ENCODE assay signal across 14 cellular contexts in the genomic region with DNA sequence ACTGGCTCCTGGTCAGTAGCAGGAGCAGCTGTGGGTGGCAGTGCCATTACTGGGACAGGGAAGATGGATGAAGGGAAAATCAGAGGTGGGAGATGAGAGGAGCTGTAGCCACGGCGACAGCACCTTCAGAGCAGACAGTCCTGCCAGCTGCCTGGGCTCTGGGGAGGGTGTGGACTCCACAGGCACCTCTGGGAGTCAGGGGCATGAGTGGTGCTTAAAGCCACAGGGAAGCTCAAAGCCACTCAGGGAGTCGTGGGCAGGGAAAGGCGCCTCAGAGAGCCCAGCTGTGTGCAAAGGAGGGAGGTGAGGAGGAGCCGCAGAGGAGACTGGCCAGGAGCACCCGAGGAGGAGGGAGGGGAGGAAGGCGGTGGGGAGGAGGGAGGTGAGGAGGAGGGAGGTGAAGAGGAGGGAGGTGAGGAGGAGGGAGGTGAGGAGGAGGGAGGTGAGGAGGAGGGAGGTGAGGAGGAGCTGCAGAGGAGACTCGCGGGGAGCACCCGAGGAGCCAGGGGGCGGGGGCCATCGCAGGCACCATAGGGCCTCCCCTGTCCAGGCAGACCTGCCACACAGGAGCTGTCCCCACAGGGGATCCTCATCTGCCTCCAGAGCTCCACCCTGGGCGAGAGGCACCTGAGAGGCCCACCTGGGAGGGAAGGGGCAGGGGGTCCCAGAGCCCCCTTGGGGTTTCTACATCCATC.
"Had no signal": no experiment of that assay in that cellular context is flagged by ENCODE, and none has a peak within 500 bp of the region (broad histone marks: within the 10 kb centered on the region; RNA-seq: fewer than 3 reads in every experiment).

No MANE protein-coding gene starts in this region.

- H3K9me3 Mint-ChIP-seq: activated CD8-positive, alpha-beta T cell treated with anti-CD3 and anti-CD28 coated beads for 36 hours; activated T-helper 1 cell treated with anti-CD3 and anti-CD28 coated beads, Interleukin-12 subunit alpha, Interleukin-12 subunit beta, Interleukin-2, Interleukin-4 antibody, amounts not matched to agents 30 ng/mL and 10 ng/mL and 1 ng/mL, durations not matched to agents 14 hours and 24 hours and 36 hours had no signal

- FAIRE-seq: pancreas, small intestine had no signal

- H3K79me2 ChIP-seq: hepatocyte had no signal

- H3K36me3 ChIP-seq: pancreas, tibial nerve had no signal

- H3K27ac ChIP-seq: hepatocyte, pancreas, tibial nerve had no signal

- H3K4me2 ChIP-seq: hepatocyte had no signal

- H3K4me3 ChIP-seq: hepatocyte, pancreas, tibial nerve had no signal

- H3K9me3 ChIP-seq: pancreas, tibial nerve had no signal

- H3K4me1 Mint-ChIP-seq: activated CD4-positive, alpha-beta T cell treated with anti-CD3 and anti-CD28 coated beads for 36 hours; neural crest cell; stimulated activated naive B cell treated with anti-CD40 and anti-IgM and Interleukin-4, amounts not matched to agents 10 μg/mL and 1 μg/mL and 100 μg/mL, for 72 hours had no signal

- DNase-seq: activated CD4-positive, alpha-beta T cell treated with anti-CD3 and anti-CD28 coated beads for 36 hours; activated CD8-positive, alpha-beta memory T cell treated with anti-CD3 and anti-CD28 coated beads, Interleukin-2, amount 50 U/mL, for 4 hours; activated CD8-positive, alpha-beta T cell treated with anti-CD3 and anti-CD28 coated beads for 36 hours; activated naive CD4-positive, alpha-beta T cell treated with anti-CD3 and anti-CD28 coated beads, Interleukin-2, amount 50 U/mL, for 16 hours; central memory CD4-positive, alpha-beta T cell; cortex of kidney; effector memory CD4-positive, alpha-beta T cell; small intestine; stimulated activated naive B cell treated with anti-CD40 and anti-IgM and Interleukin-4, amounts not matched to agents 10 μg/mL and 1 μg/mL and 100 μg/mL, for 72 hours had no signal

- H3K4me3 Mint-ChIP-seq: activated CD4-positive, alpha-beta T cell treated with anti-CD3 and anti-CD28 coated beads for 36 hours; activated CD8-positive, alpha-beta T cell treated with anti-CD3 and anti-CD28 coated beads for 36 hours; activated T-helper 1 cell treated with anti-CD3 and anti-CD28 coated beads, Interleukin-12 subunit alpha, Interleukin-12 subunit beta, Interleukin-2, Interleukin-4 antibody, amounts not matched to agents 30 ng/mL and 10 ng/mL and 1 ng/mL, durations not matched to agents 14 hours and 24 hours and 36 hours; neural crest cell; stimulated activated naive B cell treated with anti-CD40 and anti-IgM and Interleukin-4, amounts not matched to agents 10 μg/mL and 1 μg/mL and 100 μg/mL, for 72 hours had no signal

- ATAC-seq: activated CD4-positive, alpha-beta T cell treated with anti-CD3 and anti-CD28 coated beads for 36 hours; activated CD8-positive, alpha-beta T cell treated with anti-CD3 and anti-CD28 coated beads for 36 hours; pancreas; stimulated activated naive B cell treated with anti-CD40 and anti-IgM and Interleukin-4, amounts not matched to agents 10 μg/mL and 1 μg/mL and 100 μg/mL, for 72 hours had no signal

- H3K36me3 Mint-ChIP-seq: stimulated activated naive B cell treated with anti-CD40 and anti-IgM and Interleukin-4, amounts not matched to agents 10 μg/mL and 1 μg/mL and 100 μg/mL, for 72 hours had no signal

- H3K27ac Mint-ChIP-seq: activated CD4-positive, alpha-beta T cell treated with anti-CD3 and anti-CD28 coated beads for 36 hours; activated CD8-positive, alpha-beta T cell treated with anti-CD3 and anti-CD28 coated beads for 36 hours; activated T-helper 1 cell treated with anti-CD3 and anti-CD28 coated beads, Interleukin-12 subunit alpha, Interleukin-12 subunit beta, Interleukin-2, Interleukin-4 antibody, amounts not matched to agents 30 ng/mL and 10 ng/mL and 1 ng/mL, durations not matched to agents 14 hours and 24 hours and 36 hours; stimulated activated naive B cell treated with anti-CD40 and anti-IgM and Interleukin-4, amounts not matched to agents 10 μg/mL and 1 μg/mL and 100 μg/mL, for 72 hours had no signal

- H3K27me3 ChIP-seq: hepatocyte, pancreas, tibial nerve had no signal

- H2AFZ ChIP-seq: hepatocyte had no signal

- H3K4me1 ChIP-seq: pancreas, tibial nerve had no signal
